In genomic region chr4:138821321-138821720, GRCh38 we compare ENCODE assay signal across 19 cellular contexts.
DNase-seq lines count a peak whose midpoint lies in the region; ATAC-seq, FAIRE-seq and TF ChIP-seq lines count a peak whose summit lies in the region.
"Had no signal": no experiment of that assay in that cellular context is flagged by ENCODE, and none has a peak within 500 bp of the region (broad histone marks: within the 10 kb centered on the region; RNA-seq: fewer than 3 reads in every experiment).

No MANE protein-coding gene starts in this region.

- DNase-seq in RCC 7860 (ENCODE audit: low spot score) (no peak), kidney tubule cell (ENCODE audit: low spot score) (peak; percentile 52), nephron progenitor cell (peak; percentile 24), transverse colon (no peak), A172 (ENCODE audit: low spot score) (no peak)
- DNase-seq: C1 segment of cervical spinal cord; CD4-positive, CD25-positive, alpha-beta regulatory T cell; CD8-positive, alpha-beta memory T cell; COR-L47; GM23248 had no signal

- in situ Hi-C loops in transverse colon (cut with MboI; ENCODE audit: low pct_ligation_motif_present in 1 of 4, low pct_unique_long_range_greater_than_20kb in 1 of 4, low sequenced_read_pairs in 3 of 4): no loop called here

- peaks cover 0 to 17% (median 6%) of the 10 kb centered on the region in 11 experiments; a peak in 10 of 22 replicates for H3K9me3 ChIP-seq in BLaER1 treated with 17β-estradiol and CSF1 and Interleukin-3, amounts not matched to agents 10 nM and 100 nM (replicated peaks in 1 of 11)
- no peaks in the 10 kb centered on the region for H3K9me3 ChIP-seq in transverse colon
- H3K9me3 ChIP-seq: A549, HAP-1 had no signal

- no peak overlapping the region for H3K4me3 ChIP-seq in BLaER1 treated with 17β-estradiol and CSF1 and Interleukin-3, amounts not matched to agents 10 nM and 100 nM
- no peak overlapping the region for H3K4me3 ChIP-seq in transverse colon
- H3K4me3 ChIP-seq: A549, GM12878, GM23248, HAP-1, K562 had no signal

- H3K4me1 ChIP-seq in BLaER1 treated with 17β-estradiol and CSF1 and Interleukin-3, amounts not matched to agents 10 nM and 100 nM: peaks cover 0 to 9% (median 6%) of the 10 kb centered on the region in 10 experiments; a peak in 8 of 20 replicates
- no peaks in the 10 kb centered on the region for H3K4me1 ChIP-seq in transverse colon
- H3K4me1 ChIP-seq: A549, HAP-1 had no signal

- TF ChIP-seq POLR2A in transverse colon (IDR thresholded peaks at IDR 0.05): no peak

- no peak overlapping the region for H3K27ac ChIP-seq in BLaER1 treated with 17β-estradiol and CSF1 and Interleukin-3, amounts not matched to agents 10 nM and 100 nM
- H3K27ac ChIP-seq in transverse colon: no peak overlapping the region
- H3K27ac ChIP-seq: A549, GM23248, HL-60 had no signal

- peak; percentile 74 for FAIRE-seq in RCC 7860 (lab: Jason Lieb, UNC)
- FAIRE-seq: A549, GM12878, GM19239, K562 had no signal

- H3K36me3 ChIP-seq in BLaER1 treated with 17β-estradiol and CSF1 and Interleukin-3, amounts not matched to agents 10 nM and 100 nM: no peaks in the 10 kb centered on the region
- no peaks in the 10 kb centered on the region for H3K36me3 ChIP-seq in transverse colon
- H3K36me3 ChIP-seq: HAP-1 had no signal

- ATAC-seq in GM21423 (IDR thresholded peaks at IDR 0.05; ENCODE audit: unreplicated experiment) (no peak), GM18502 (IDR thresholded peaks at IDR 0.05; ENCODE audit: poor library complexity, unreplicated experiment) (no peak)
- ATAC-seq: A549, GM12878, K562 had no signal

- intact Hi-C loops in transverse colon (cut with DNase I; ENCODE audit: low total_unique reads): no loop called here

- H3K27ac Mint-ChIP-seq in nephron progenitor cell: peak overlapping the region; percentile 50
- H3K27ac Mint-ChIP-seq: CD4-positive, CD25-positive, alpha-beta regulatory T cell; CD8-positive, alpha-beta memory T cell had no signal

- H3K4me3 Mint-ChIP-seq in nephron progenitor cell: no peak overlapping the region
- H3K4me3 Mint-ChIP-seq: CD8-positive, alpha-beta memory T cell had no signal

- peaks cover 7% of the 10 kb centered on the region for H3K36me3 Mint-ChIP-seq in nephron progenitor cell (ENCODE audit: low read depth)
- H3K36me3 Mint-ChIP-seq: CD4-positive, CD25-positive, alpha-beta regulatory T cell; CD8-positive, alpha-beta memory T cell had no signal

- H3K4me2 ChIP-seq in BLaER1 treated with 17β-estradiol and CSF1 and Interleukin-3, amounts not matched to agents 10 nM and 100 nM: peak overlapping the region in 6 of 11 experiments; percentile 23 to 54 (median 42); a peak in 12 of 22 replicates
- H3K4me2 ChIP-seq: A549 had no signal

- TF ChIP-seq CTCF in nephron progenitor cell (IDR thresholded peaks at IDR 0.05) (no peak), transverse colon (IDR thresholded peaks at IDR 0.05) (no peak)

- WGBS in transverse colon (ENCODE audit: low coverage in 1 of 2), 2 donors: 45 to 60% methylated on average over 3 of the region's 3 CpGs

- H3K4me1 Mint-ChIP-seq in nephron progenitor cell: peaks cover 75% of the 10 kb centered on the region
- H3K4me1 Mint-ChIP-seq: CD4-positive, CD25-positive, alpha-beta regulatory T cell; CD8-positive, alpha-beta memory T cell had no signal

- no peak overlapping the region for H3K9ac ChIP-seq in BLaER1 treated with 17β-estradiol and CSF1 and Interleukin-3, amounts not matched to agents 10 nM and 100 nM
- H3K9ac ChIP-seq: GM23248 had no signal

- H3K27me3 ChIP-seq in BLaER1 treated with 17β-estradiol and CSF1 and Interleukin-3, amounts not matched to agents 10 nM and 100 nM: no peaks in the 10 kb centered on the region
- no peaks in the 10 kb centered on the region for H3K27me3 ChIP-seq in transverse colon

- no peak for TF ChIP-seq EP300 in transverse colon (IDR thresholded peaks at IDR 0.05; ENCODE audit: low read depth)

- H4K20me1 ChIP-seq in BLaER1 treated with 17β-estradiol and CSF1 and Interleukin-3, amounts not matched to agents 10 nM and 100 nM: no peaks in the 10 kb centered on the region

- peaks cover 3% of the 10 kb centered on the region for H3K27me3 Mint-ChIP-seq in nephron progenitor cell (ENCODE audit: low read depth, poor library complexity)
- H3K27me3 Mint-ChIP-seq: CD4-positive, CD25-positive, alpha-beta regulatory T cell had no signal

- peaks cover 18% of the 10 kb centered on the region for H3K9me3 Mint-ChIP-seq in nephron progenitor cell

Comparison
In these comparisons a context has a peak if more than half of its experiments do, and no peak if none do; other contexts are left out.
1. DNase-seq: peak in kidney tubule cell (single experiment) and nephron progenitor cell (single experiment); none in RCC 7860 (single experiment), transverse colon (single experiment) and A172 (single experiment).